9 cellular contexts compared by ENCODE assay signal in the genomic region with DNA sequence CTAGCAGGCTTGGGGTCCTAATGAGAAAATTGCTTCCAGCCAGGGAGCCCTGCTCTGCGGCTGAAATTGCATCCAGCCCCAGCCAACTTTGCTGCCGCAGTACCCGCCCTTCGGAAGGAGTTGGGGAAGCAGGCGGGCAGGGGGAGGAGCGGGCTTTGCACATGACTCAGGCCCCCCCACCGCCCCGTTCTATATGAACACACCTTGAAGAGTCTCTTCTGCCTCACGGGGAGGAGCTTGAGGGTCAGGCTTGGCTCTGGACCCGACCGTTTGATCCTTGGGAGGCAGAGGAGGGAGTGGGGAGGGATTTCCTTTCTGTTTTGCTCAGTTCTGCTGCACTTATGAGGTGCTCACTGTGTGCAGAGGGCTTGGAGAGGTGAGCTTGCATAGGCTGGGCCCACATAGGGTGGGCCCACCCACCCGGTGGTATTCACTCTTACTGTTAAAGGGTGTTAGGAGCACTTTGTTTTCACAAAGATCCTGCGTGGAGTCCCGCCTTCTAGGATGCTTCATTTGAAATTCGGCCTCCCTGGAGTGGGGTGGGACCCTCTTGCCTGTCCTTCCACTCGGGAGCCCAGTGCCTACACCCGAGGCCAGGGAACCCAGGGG. TPM values are rescaled to one million over a fixed set of nuclear protein-coding genes. Genes with fewer than 3 reads are reported as not detected.
DNase-seq lines count a peak whose midpoint lies in the region; ATAC-seq and TF ChIP-seq lines count a peak whose summit lies in the region.
"Had no signal": no experiment of that assay in that cellular context is flagged by ENCODE, and none has a peak within 500 bp of the region (broad histone marks: within the 10 kb centered on the region; RNA-seq: fewer than 3 reads in every experiment).

No MANE protein-coding gene starts in this region.

- TF ChIP-seq POLR2A in gastroesophageal sphincter (IDR thresholded peaks at IDR 0.05), result no peak

- H3K27me3 ChIP-seq in gastroesophageal sphincter (no peaks in the 10 kb centered on the region), psoas muscle (ENCODE audit: insufficient read depth in 3 of 3, low read length in 2 of 3) (no peaks in the 10 kb centered on the region)

- H3K4me1 ChIP-seq in gastroesophageal sphincter, result peaks cover 50 to 100% (median 98%) of the 10 kb centered on the region in 3 donors
- H3K4me1 ChIP-seq in psoas muscle, result peaks cover 99% of the 10 kb centered on the region

- intact Hi-C loops in psoas muscle (cut with DNase I), result no loop called here

- no peak for TF ChIP-seq EP300 in gastroesophageal sphincter (IDR thresholded peaks at IDR 0.05)

- TF ChIP-seq CTCF in gastroesophageal sphincter (IDR thresholded peaks at IDR 0.05), result no peak
- TF ChIP-seq CTCF in psoas muscle (IDR thresholded peaks at IDR 0.05), result no peak

- H3K9me3 ChIP-seq in gastroesophageal sphincter, result no peaks in the 10 kb centered on the region
- H3K9me3 ChIP-seq in psoas muscle, result no peaks in the 10 kb centered on the region

- H3K4me3 ChIP-seq in gastroesophageal sphincter (peak overlapping the region; percentile 4 to 37), psoas muscle (peak overlapping the region; percentile 13)

- H3K36me3 ChIP-seq in gastroesophageal sphincter (no peaks in the 10 kb centered on the region), psoas muscle (ENCODE audit: insufficient read depth in 1 of 2, low read depth in 1 of 2) (no peaks in the 10 kb centered on the region)

- peak; percentile 55 for ATAC-seq in SK-N-SH treated with all-trans-retinoic acid at 6 μM for 48 hours
- ATAC-seq in gastroesophageal sphincter, result no peak
- ATAC-seq in psoas muscle, result peak in 1 of 4 donors; percentile 10
- ATAC-seq in GM21447 (IDR thresholded peaks at IDR 0.05; ENCODE audit: unreplicated experiment), result no peak
- ATAC-seq: activated CD4-positive, CD25-positive, alpha-beta regulatory T cell treated with anti-CD3 and anti-CD28 coated beads, Interleukin-2, amount 50 U/mL, for 24 hours had no signal

- DNase-seq in DMS79 treated with DMSO at 0.1 percent for 48 hours (lab: John Stamatoyannopoulos, UW) (peak; percentile 94), psoas muscle (no peak), KG1 (lab: John Stamatoyannopoulos, UW) (no peak), middle frontal gyrus (ENCODE audit: extremely low spot score, low spot score) (no peak), occipital lobe (lab: John Stamatoyannopoulos, UW) (no peak)

- WGBS in gastroesophageal sphincter (ENCODE audit: low coverage in 1 of 2), 2 donors, result 16 to 25% methylated on average over 5 to 7 of the region's 17 CpGs
- WGBS in psoas muscle, 3 donors, result 20 to 44% (median 28%) methylated on average over 17 of the region's 17 CpGs

- H3K27ac ChIP-seq in gastroesophageal sphincter (peak overlapping the region; percentile 95 to 98 (median 97)), psoas muscle (peak overlapping the region; percentile 81)

TF ChIP-seq in SK-N-SH treated with all-trans-retinoic acid at 6 μM for 48 hours, 23 proteins besides CTCF, POLR2A, EP300 and RAD21:
- TF ChIP-seq OSR1 (CRISPR knock-in tag; IDR thresholded peaks at IDR 0.05), result no peak
- no peak for TF ChIP-seq BACH2 (CRISPR knock-in tag; IDR thresholded peaks at IDR 0.05; ENCODE audit: borderline replicate concordance)
- TF ChIP-seq, protein P1, sequence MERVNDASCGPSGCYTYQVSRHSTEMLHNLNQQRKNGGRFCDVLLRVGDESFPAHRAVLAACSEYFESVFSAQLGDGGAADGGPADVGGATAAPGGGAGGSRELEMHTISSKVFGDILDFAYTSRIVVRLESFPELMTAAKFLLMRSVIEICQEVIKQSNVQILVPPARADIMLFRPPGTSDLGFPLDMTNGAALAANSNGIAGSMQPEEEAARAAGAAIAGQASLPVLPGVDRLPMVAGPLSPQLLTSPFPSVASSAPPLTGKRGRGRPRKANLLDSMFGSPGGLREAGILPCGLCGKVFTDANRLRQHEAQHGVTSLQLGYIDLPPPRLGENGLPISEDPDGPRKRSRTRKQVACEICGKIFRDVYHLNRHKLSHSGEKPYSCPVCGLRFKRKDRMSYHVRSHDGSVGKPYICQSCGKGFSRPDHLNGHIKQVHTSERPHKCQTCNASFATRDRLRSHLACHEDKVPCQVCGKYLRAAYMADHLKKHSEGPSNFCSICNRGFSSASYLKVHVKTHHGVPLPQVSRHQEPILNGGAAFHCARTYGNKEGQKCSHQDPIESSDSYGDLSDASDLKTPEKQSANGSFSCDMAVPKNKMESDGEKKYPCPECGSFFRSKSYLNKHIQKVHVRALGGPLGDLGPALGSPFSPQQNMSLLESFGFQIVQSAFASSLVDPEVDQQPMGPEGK (CRISPR knock-in tag; IDR thresholded peaks at IDR 0.05; ENCODE audit: borderline replicate concordance), result peak; percentile 67; the same call in 1 of the 2 replicates

RNA-seq across cellular contexts. Expression of a gene that starts 46.5 kb away (rescaled TPM):
- total RNA-seq in gastroesophageal sphincter (10 to 100 TPM in 2 of 4 donors, 1 to 10 TPM in 2; 9.9 to 11.8 (median 10.8) TPM), psoas muscle (1 to 10 TPM; 2.1 to 4.6 (median 3.2) TPM), occipital lobe (3.3 TPM)
- 1 to 10 TPM; 1.1 to 3.4 (median 1.1) TPM for polyA plus RNA-seq in psoas muscle
